In the genomic region with DNA sequence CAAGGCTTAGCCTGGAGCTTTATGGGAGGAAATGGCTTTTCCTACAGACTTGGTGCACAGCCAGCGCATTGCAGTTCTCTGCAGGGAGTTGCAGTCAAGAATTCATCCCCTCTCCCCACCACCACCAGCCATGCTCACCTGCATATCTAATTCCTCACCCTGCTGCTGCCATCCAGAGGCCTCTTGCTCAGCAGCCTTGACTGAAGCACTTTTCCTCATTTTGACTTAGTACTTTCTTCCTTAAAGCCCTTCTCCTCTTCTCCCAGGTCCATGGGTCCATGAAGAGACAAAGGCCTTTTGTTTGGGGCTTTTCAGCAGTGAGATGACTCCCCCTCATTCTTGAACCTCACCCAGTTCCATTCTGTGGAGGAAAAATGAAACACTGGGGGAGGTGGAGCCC, we compare ENCODE assay signal across 17 cellular contexts. TPM values are rescaled to one million over a fixed set of nuclear protein-coding genes. Genes with fewer than 3 reads are reported as not detected.
A peak's percentile ranks its signal among the peaks of the same experiment; 100 is the strongest.
DNase-seq lines count a peak whose midpoint lies in the region; ATAC-seq, FAIRE-seq and TF ChIP-seq lines count a peak whose summit lies in the region.
"Had no signal": no experiment of that assay in that cellular context is flagged by ENCODE, and none has a peak within 500 bp of the region (broad histone marks: within the 10 kb centered on the region; RNA-seq: fewer than 3 reads in every experiment).

No MANE protein-coding gene starts in this region.

- POLR2A ChIA-PET in HepG2 (lab: Yijun Ruan, JAX) = no interaction called here

- TF ChIP-seq POLR2A in HepG2 (IDR thresholded peaks at IDR 0.05; ENCODE audit: insufficient read depth in 1 of 2, low read depth in 2 of 2, low read length in 2 of 2) (no peak), right lobe of liver (IDR thresholded peaks at IDR 0.05) (no peak)

- no peaks in the 10 kb centered on the region for H3K79me2 ChIP-seq in HepG2 (ENCODE audit: insufficient read depth, low read length)

- in situ Hi-C loops in HepG2 (cut with HindIII; ENCODE audit: extremely low pct_ligation_motif_present, low pct_unique_long_range_greater_than_20kb) = no loop called here

- WGBS in HepG2 (ENCODE audit: low lambda C conversion rate) = 44% methylated on average over 1 of the region's 1 CpG
- 80% methylated on average over 1 of the region's 1 CpG for WGBS in right lobe of liver (ENCODE audit: insufficient coverage, low coverage, low lambda C conversion rate, missing lambda C conversion rate)

- intact Hi-C loops in HepG2 (cut with micrococcal nuclease; ENCODE audit: unreplicated experiment) = no loop called here
- intact Hi-C loops in right lobe of liver (cut with DNase I) = no loop called here

- H3K9ac ChIP-seq in HepG2 (ENCODE audit: insufficient read depth, low read depth, low read length) = no peak overlapping the region

- CTCF ChIA-PET in HepG2 (lab: Yijun Ruan, JAX; ENCODE audit: low intra/inter-chr PET ratio, low total read pairs) = no interaction called here

- ATAC-seq in HepG2 (no peak), right lobe of liver (no peak), GM21447 (IDR thresholded peaks at IDR 0.05; ENCODE audit: unreplicated experiment) (no peak)
- ATAC-seq: left lobe of liver, PC-3 had no signal

- no TSS peak for BruUV-seq in HepG2 (replicated peaks; lab: Mats Ljungman, UMichigan)

- TF ChIP-seq EP300 in HepG2 (IDR thresholded peaks at IDR 0.05; ENCODE audit: low read depth in 2 of 2, low read length in 2 of 2) = no peak
- no peak for TF ChIP-seq EP300 in HepG2 (CRISPR knock-in tag; IDR thresholded peaks at IDR 0.05; ENCODE audit: borderline replicate concordance)

- H3K27ac ChIP-seq in HepG2 (ENCODE audit: extremely low read length, insufficient read depth, low read length) (no peak overlapping the region), right lobe of liver (no peak overlapping the region), WERI-Rb-1 (no peak overlapping the region)
- H3K27ac ChIP-seq: esophagus muscularis mucosa had no signal

- H3K9me3 ChIP-seq in HepG2 (ENCODE audit: low read length) = no peaks in the 10 kb centered on the region
- no peaks in the 10 kb centered on the region for H3K9me3 ChIP-seq in right lobe of liver
- no peaks in the 10 kb centered on the region for H3K9me3 ChIP-seq in WERI-Rb-1 (ENCODE audit: severe bottlenecking)
- H3K9me3 ChIP-seq: esophagus muscularis mucosa had no signal

- TF ChIP-seq CTCF in HepG2 (CRISPR knock-in tag; IDR thresholded peaks at IDR 0.05) (no peak), right lobe of liver (IDR thresholded peaks at IDR 0.05) (no peak), WERI-Rb-1 (IDR thresholded peaks at IDR 0.05; ENCODE audit: low read depth, low read length) (no peak)

- FAIRE-seq in HepG2 (lab: Jason Lieb, UNC) (no peak), RCC 7860 (lab: Jason Lieb, UNC) (no peak)
- FAIRE-seq: astrocyte, G401.6 had no signal

- H3K4me2 ChIP-seq in HepG2 (ENCODE audit: low read depth, low read length) = no peak overlapping the region

- no peak overlapping the region for H2AFZ ChIP-seq in HepG2 (ENCODE audit: low read length)

- H3K4me1 ChIP-seq in HepG2 (ENCODE audit: insufficient read depth, low read length) (no peaks in the 10 kb centered on the region), right lobe of liver (no peaks in the 10 kb centered on the region)
- H3K4me1 ChIP-seq: esophagus muscularis mucosa had no signal

- H3K36me3 ChIP-seq in HepG2 (replicated peaks in 1 of 2; ENCODE audit: control insufficient read depth in 1 of 2, insufficient read depth in 2 of 2, low read length in 2 of 2) (no peaks in the 10 kb centered on the region), right lobe of liver (no peaks in the 10 kb centered on the region), WERI-Rb-1 (no peaks in the 10 kb centered on the region)
- H3K36me3 ChIP-seq: esophagus muscularis mucosa had no signal

- no peaks in the 10 kb centered on the region for H3K27me3 ChIP-seq in HepG2 (ENCODE audit: control insufficient read depth in 1 of 2, insufficient read depth in 2 of 2, low read length in 2 of 2)
- no peaks in the 10 kb centered on the region for H3K27me3 ChIP-seq in right lobe of liver
- H3K27me3 ChIP-seq in WERI-Rb-1 (ENCODE audit: insufficient read depth, low read depth, severe bottlenecking) = no peaks in the 10 kb centered on the region
- H3K27me3 ChIP-seq: esophagus muscularis mucosa had no signal

- no peaks in the 10 kb centered on the region for H4K20me1 ChIP-seq in HepG2 (ENCODE audit: insufficient read depth, low read length)

- DNase-seq in HepG2 (ENCODE audit: low spot score) = no peak
- no peak for DNase-seq in right lobe of liver
- DNase-seq in WERI-Rb-1 = peak; percentile 18
- peak; percentile 33 for DNase-seq in medulla oblongata (ENCODE audit: extremely low spot score)
- DNase-seq in T-helper 2 cell = no peak
- DNase-seq in RCC 7860 (ENCODE audit: low spot score) = no peak
- no peak for DNase-seq in ecto neural progenitor cell (ENCODE audit: low spot score)
- DNase-seq: activated B cell treated with CpG ODN at 0.5 μM for 24 hours, NCI-H1048, NCI-H226, PC-3, retina had no signal

- TF ChIP-seq RAD21 in HepG2 (CRISPR knock-in tag; IDR thresholded peaks at IDR 0.05) = no peak

- H3K4me3 ChIP-seq in HepG2 (replicated peaks in 1 of 3; ENCODE audit: insufficient read depth in 1 of 3, low read depth in 2 of 3, low read length in 3 of 3) (no peak overlapping the region), right lobe of liver (no peak overlapping the region), WERI-Rb-1 (ENCODE audit: low read depth, low read length) (no peak overlapping the region)
- H3K4me3 ChIP-seq: esophagus muscularis mucosa had no signal

TF ChIP-seq in HepG2, 621 proteins besides CTCF, POLR2A, EP300 and RAD21:
- no peak for TF ChIP-seq ZNF253 (CRISPR knock-in tag; IDR thresholded peaks at IDR 0.05; ENCODE audit: borderline replicate concordance)
- TF ChIP-seq STAG1 (CRISPR knock-in tag; IDR thresholded peaks at IDR 0.05) = peak; percentile 3; the same call in 1 of the 2 replicates

RNA-seq across cellular contexts. Expression of a gene that starts 39.7 kb away (rescaled TPM):
- total RNA-seq in HepG2 (2016; rRNA removed; fragmentation: Illumina TruSeq; extraction: Trizol) (not detected in 2 replicates), right lobe of liver (under 1 TPM in 2 of 6 experiments, not detected in 4; 0.51 to 0.60 TPM)
- not detected in 2 replicates for total RNA-seq in HepG2 (2016; cell fraction: cytosol; rRNA removed; fragmentation: Illumina TruSeq; extraction: Trizol; ENCODE audit: low read depth)
- not detected in 2 replicates for total RNA-seq in HepG2 (2016; cell fraction: insoluble cytoplasmic fraction; rRNA removed; fragmentation: Illumina TruSeq; extraction: Trizol)
- total RNA-seq in HepG2 (2016; cell fraction: membrane; rRNA removed; fragmentation: Illumina TruSeq; extraction: Trizol) = not detected in 2 replicates
- total RNA-seq in HepG2 (2016; cell fraction: nucleus; rRNA removed; fragmentation: Illumina TruSeq; extraction: Trizol) = not detected in 2 replicates
- not detected in 2 replicates for polyA plus RNA-seq in HepG2 (2011; rRNA removed)
- polyA plus RNA-seq in HepG2 (2011; cell fraction: cytosol; rRNA removed) = not detected in 2 replicates
- not detected in 2 replicates for polyA plus RNA-seq in HepG2 (2011; cell fraction: nucleus; rRNA removed)
- polyA plus RNA-seq in HepG2 (2012) = not detected in 2 replicates
- not detected in 2 replicates for polyA plus RNA-seq in HepG2 (2016; cell fraction: cytosol; fragmentation: Illumina TruSeq; extraction: Trizol; ENCODE audit: low read depth)
- polyA plus RNA-seq in HepG2 (2016; cell fraction: insoluble cytoplasmic fraction; fragmentation: Illumina TruSeq; extraction: Trizol; ENCODE audit: low read depth) = not detected in 2 replicates
- polyA plus RNA-seq in HepG2 (2016; cell fraction: membrane; fragmentation: Illumina TruSeq; extraction: Trizol; ENCODE audit: low read depth) = not detected in 2 replicates
- not detected in 2 replicates for polyA plus RNA-seq in HepG2 (2016; cell fraction: nucleus; fragmentation: Illumina TruSeq; extraction: Trizol; ENCODE audit: insufficient read depth, low read depth)
- not detected in 2 replicates for polyA minus RNA-seq in HepG2 (2011; rRNA and poly(A)+ RNA removed; ENCODE audit: low replicate concordance)
- not detected in 2 replicates for polyA minus RNA-seq in HepG2 (2011; cell fraction: cytosol; rRNA and poly(A)+ RNA removed)
- polyA minus RNA-seq in HepG2 (2011; cell fraction: nucleus; rRNA and poly(A)+ RNA removed) = not detected in 2 replicates
- total RNA-seq: activated B cell treated with CpG ODN at 0.5 μM for 24 hours, astrocyte, left lobe of liver, PC-3 had no signal

Comparison
In these comparisons a context has a peak if more than half of its experiments do, and no peak if none do; other contexts are left out.
1. DNase-seq: peak in WERI-Rb-1 (single experiment) and medulla oblongata (single experiment); none in HepG2 (single experiment), right lobe of liver (0 of 3), T-helper 2 cell (0 of 5), RCC 7860 (single experiment) and ecto neural progenitor cell (single experiment).